In the genomic region with DNA sequence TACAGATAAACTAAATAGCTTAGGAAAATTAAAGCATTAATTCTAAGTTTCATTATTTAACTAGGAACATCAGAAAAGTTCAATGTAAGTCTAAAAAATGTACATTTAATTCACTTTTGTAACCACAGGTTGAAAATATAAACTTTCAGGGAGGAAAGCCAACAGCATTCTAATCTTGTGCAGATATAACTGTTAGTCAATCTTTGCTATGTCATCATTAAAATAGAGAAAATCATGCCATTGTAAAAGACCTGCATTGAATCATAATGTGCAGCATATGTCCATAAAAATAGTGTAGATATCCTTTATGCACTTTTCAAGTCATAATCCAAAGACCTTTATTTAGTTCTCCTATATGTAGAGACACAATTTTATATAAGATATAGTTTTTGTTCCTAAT, we compare ENCODE assay signal across 27 cellular contexts.
"Had no signal": no experiment of that assay in that cellular context is flagged by ENCODE, and none has a peak within 500 bp of the region (broad histone marks: within the 10 kb centered on the region; RNA-seq: fewer than 3 reads in every experiment).

No MANE protein-coding gene starts in this region.

- FAIRE-seq: urothelium cell line had no signal

- H3K4me1 ChIP-seq: stomach, suprapubic skin, testis, tibial artery, tibial nerve, transverse colon, upper lobe of left lung, upper lobe of right lung, uterus, vagina had no signal

- H3K27me3 ChIP-seq: stomach, suprapubic skin, testis, thyroid gland, tibial artery, tibial nerve, transverse colon, upper lobe of left lung, upper lobe of right lung, uterus, vagina had no signal

- H3K9me3 ChIP-seq: suprapubic skin, testis, thoracic aorta, thyroid gland, tibial artery, tibial nerve, transverse colon, upper lobe of left lung, upper lobe of right lung, uterus, vagina had no signal

- DNase-seq: stimulated activated CD4-positive, alpha-beta T cell treated with anti-CD3 and anti-CD28 coated beads, Interleukin-2, amount 100 ng/mL, for 48 hours; stimulated activated CD4-positive, alpha-beta T cell treated with anti-CD3 and anti-CD28 coated beads, Interleukin-4, amount 100 ng/mL, for 1 hour; stimulated activated CD4-positive, alpha-beta T cell treated with anti-CD3 and anti-CD28 coated beads, Interleukin-4, amount 100 ng/mL, for 24 hours; stimulated activated CD4-positive, alpha-beta T cell treated with anti-CD3 and anti-CD28 coated beads, Interleukin-4, amount 100 ng/mL, for 4 hours; stimulated activated CD8-positive, alpha-beta memory T cell treated with anti-CD3 and anti-CD28 coated beads, Interleukin-4, amount 100 ng/mL, for 48 hours; stimulated activated naive B cell treated with anti-CD40 and anti-IgM and Interleukin-4, amounts not matched to agents 10 μg/mL and 1 μg/mL and 100 μg/mL, for 72 hours; stimulated activated naive CD4-positive, alpha-beta T cell; stimulated activated naive CD4-positive, alpha-beta T cell treated with Interleukin-2 at 50 U/mL for 16 hours; stimulated activated naive CD8-positive, alpha-beta T cell treated with anti-CD3 and anti-CD28 coated beads, Interleukin-15, amount 100 ng/mL, for 72 hours; stimulated activated naive CD8-positive, alpha-beta T cell treated with anti-CD3 and anti-CD28 coated beads, Interleukin-15, Interleukin-2, amounts not matched to agents 100 U/mL and 50 U/mL, for 24 hours; stomach; substantia nigra; testis; thyroid gland; tibial artery; transverse colon; trophoblast cell; upper lobe of left lung; upper lobe of right lung; uterus had no signal

- H3K4me3 ChIP-seq: stomach, suprapubic skin, testis, thoracic aorta, thyroid gland, tibial artery, tibial nerve, transverse colon, upper lobe of left lung, upper lobe of right lung, uterus, vagina had no signal

- H3K27ac ChIP-seq: stomach, suprapubic skin, testis, thoracic aorta, thyroid gland, tibial artery, tibial nerve, transverse colon, upper lobe of left lung, upper lobe of right lung, uterus, vagina had no signal

- ATAC-seq: stimulated activated effector memory CD8-positive, alpha-beta T cell treated with anti-CD3 and anti-CD28 coated beads, Interleukin-12 subunit alpha, Interleukin-12 subunit beta, amount 100 ng/mL, for 72 hours; stimulated activated memory B cell treated with anti-CD40 and anti-IgM and Interleukin-4, amounts not matched to agents 10 μg/mL and 1 μg/mL and 100 μg/mL, for 72 hours; stimulated activated naive B cell treated with anti-CD40 and anti-IgM and Interleukin-4, amounts not matched to agents 10 μg/mL and 1 μg/mL and 100 μg/mL, for 72 hours; stimulated activated naive CD8-positive, alpha-beta T cell treated with anti-CD3 and anti-CD28 coated beads, Interleukin-15, amount 100 ng/mL, for 72 hours; stimulated activated naive CD8-positive, alpha-beta T cell treated with anti-CD3 and anti-CD28 coated beads, Interleukin-15, Interleukin-2, amounts not matched to agents 100 U/mL and 50 U/mL, for 24 hours; upper lobe of right lung had no signal

- H3K36me3 ChIP-seq: stomach, suprapubic skin, thoracic aorta, thyroid gland, tibial artery, tibial nerve, transverse colon, upper lobe of left lung, upper lobe of right lung, uterus, vagina had no signal
